Comparison of ENCODE assay signal across 30 cellular contexts in genomic region chr17:65856865-65857264, GRCh38.
DNase-seq lines count a peak whose midpoint lies in the region; ATAC-seq, FAIRE-seq and TF ChIP-seq lines count a peak whose summit lies in the region.
"Had no signal": no experiment of that assay in that cellular context is flagged by ENCODE, and none has a peak within 500 bp of the region (broad histone marks: within the 10 kb centered on the region; RNA-seq: fewer than 3 reads in every experiment).

No MANE protein-coding gene starts in this region.

- TF ChIP-seq EP300 in A549 (IDR thresholded peaks at IDR 0.05): no peak

- H3K4me3 Mint-ChIP-seq in stimulated activated naive CD8-positive, alpha-beta T cell treated with anti-CD3 and anti-CD28 coated beads, Interleukin-15, amount 100 ng/mL, for 72 hours: no peak overlapping the region
- H3K4me3 Mint-ChIP-seq: endodermal cell; T-helper 1 cell treated with Interleukin-12 subunit alpha and Interleukin-12 subunit beta and Interleukin-4 antibody, amounts not matched to agents 30 μg/mL and 1 μg/mL, for 36 hours had no signal

- intact Hi-C loops in mammary epithelial cell (cut with micrococcal nuclease): no loop called here

- H3K9me3 Mint-ChIP-seq in stimulated activated naive CD8-positive, alpha-beta T cell treated with anti-CD3 and anti-CD28 coated beads, Interleukin-15, amount 100 ng/mL, for 72 hours: no peaks in the 10 kb centered on the region
- H3K9me3 Mint-ChIP-seq: endodermal cell; T-helper 1 cell treated with Interleukin-12 subunit alpha and Interleukin-12 subunit beta and Interleukin-4 antibody, amounts not matched to agents 30 μg/mL and 1 μg/mL, for 36 hours had no signal

- no peak for TF ChIP-seq POLR2A in A549 (IDR thresholded peaks at IDR 0.05; ENCODE audit: low read length)

- H3K9me3 ChIP-seq in A549: no peaks in the 10 kb centered on the region
- no peaks in the 10 kb centered on the region for H3K9me3 ChIP-seq in mammary epithelial cell (replicated peaks; ENCODE audit: insufficient read depth, low read length)
- H3K9me3 ChIP-seq: adrenal gland, Caco-2, esophagus squamous epithelium, sigmoid colon, SJSA1, transverse colon had no signal

- H2AFZ ChIP-seq in mammary epithelial cell (ENCODE audit: low read depth, low read length): no peak overlapping the region

- H3K79me2 ChIP-seq in mammary epithelial cell (ENCODE audit: insufficient read depth, low read length): no peaks in the 10 kb centered on the region

- BruUV-seq in mammary epithelial cell (replicated peaks; lab: Mats Ljungman, UMichigan): no TSS peak

- TF ChIP-seq CTCF in A549 (IDR thresholded peaks at IDR 0.05) (no peak), mammary epithelial cell (conservative IDR thresholded peaks at IDR 0.05 in 1 of 2, IDR thresholded peaks at IDR 0.05 in 1 of 2; ENCODE audit: extremely low read depth in 1 of 2, insufficient read depth in 1 of 2, low read depth in 1 of 2, low read length in 2 of 2) (no peak), foreskin keratinocyte (conservative IDR thresholded peaks at IDR 0.05) (no peak)

- FAIRE-seq in A549 (lab: Jason Lieb, UNC): no peak
- FAIRE-seq: A204.1, GM19239, RCC 7860 had no signal

- POLR2A ChIA-PET in A549 (lab: Yijun Ruan, JAX): no interaction called here

- no peaks in the 10 kb centered on the region for H4K20me1 ChIP-seq in mammary epithelial cell (ENCODE audit: insufficient read depth, low read length)
- H4K20me1 ChIP-seq: BLaER1 treated with 17β-estradiol and CSF1 and Interleukin-3, amounts not matched to agents 10 nM and 100 nM had no signal

- no peaks in the 10 kb centered on the region for H3K27me3 ChIP-seq in mammary epithelial cell (ENCODE audit: insufficient read depth, low read length)
- H3K27me3 ChIP-seq in foreskin keratinocyte: no peaks in the 10 kb centered on the region
- H3K27me3 ChIP-seq: adrenal gland; BLaER1 treated with 17β-estradiol and CSF1 and Interleukin-3, amounts not matched to agents 10 nM and 100 nM; esophagus squamous epithelium; sigmoid colon; SJSA1; transverse colon had no signal

- no peaks in the 10 kb centered on the region for H3K36me3 ChIP-seq in mammary epithelial cell (ENCODE audit: insufficient read depth, low read length)
- H3K36me3 ChIP-seq: adrenal gland; BLaER1 treated with 17β-estradiol and CSF1 and Interleukin-3, amounts not matched to agents 10 nM and 100 nM; esophagus squamous epithelium; sigmoid colon; SJSA1; transverse colon had no signal

- ATAC-seq in A549 (peak; percentile 24 to 43; a peak in 2 of 6 replicates), foreskin keratinocyte (no peak), HG03280 (IDR thresholded peaks at IDR 0.05; ENCODE audit: unreplicated experiment) (no peak), HG03097 (IDR thresholded peaks at IDR 0.05; ENCODE audit: low FRiP score, unreplicated experiment) (no peak)
- no peak for ATAC-seq in stimulated activated naive CD8-positive, alpha-beta T cell treated with anti-CD3 and anti-CD28 coated beads, Interleukin-15, amount 100 ng/mL, for 72 hours
- ATAC-seq: stimulated activated naive CD8-positive, alpha-beta T cell treated with anti-CD3 and anti-CD28 coated beads, Interleukin-15, Interleukin-2, amounts not matched to agents 100 U/mL and 50 U/mL, for 24 hours had no signal

- H3K4me2 ChIP-seq in A549 (peak overlapping the region; percentile 28; the same call in 1 of the 3 replicates), mammary epithelial cell (ENCODE audit: insufficient read depth, low read depth, low read length) (no peak overlapping the region)
- H3K4me2 ChIP-seq: BLaER1 treated with 17β-estradiol and CSF1 and Interleukin-3, amounts not matched to agents 10 nM and 100 nM had no signal

- H3K4me1 ChIP-seq in A549 (peaks cover 22% of the 10 kb centered on the region; the same call in 2 of the 3 replicates), mammary epithelial cell (ENCODE audit: insufficient read depth, low read length) (peaks cover 10% of the 10 kb centered on the region), foreskin keratinocyte (peaks cover 22% of the 10 kb centered on the region)
- H3K4me1 ChIP-seq: adrenal gland, Caco-2, sigmoid colon, SJSA1, transverse colon had no signal

- WGBS in A549 (ENCODE audit: missing lambda C conversion rate): 18% methylated on average over 2 of the region's 2 CpGs
- 100% methylated on average over 2 of the region's 2 CpGs for WGBS in mammary epithelial cell (ENCODE audit: low coverage, missing lambda C conversion rate)

- H3K27ac ChIP-seq in A549 (no peak overlapping the region), mammary epithelial cell (ENCODE audit: insufficient read depth, low read depth, low read length) (no peak overlapping the region), foreskin keratinocyte (peak overlapping the region; percentile 12)
- H3K27ac ChIP-seq: adrenal gland; BLaER1 treated with 17β-estradiol and CSF1 and Interleukin-3, amounts not matched to agents 10 nM and 100 nM; esophagus squamous epithelium; sigmoid colon; SJSA1; transverse colon had no signal

- H3K9ac ChIP-seq in mammary epithelial cell (ENCODE audit: insufficient read depth, low read length): no peak overlapping the region
- H3K9ac ChIP-seq: BLaER1 treated with 17β-estradiol and CSF1 and Interleukin-3, amounts not matched to agents 10 nM and 100 nM had no signal

- H3K4me3 ChIP-seq in A549 (no peak overlapping the region), mammary epithelial cell (replicated peaks in 1 of 3; ENCODE audit: insufficient read depth in 1 of 3, low read depth in 2 of 3, low read length in 3 of 3) (no peak overlapping the region)
- H3K4me3 ChIP-seq: adrenal gland; BLaER1 treated with 17β-estradiol and CSF1 and Interleukin-3, amounts not matched to agents 10 nM and 100 nM; esophagus squamous epithelium; sigmoid colon; SJSA1; transverse colon had no signal

- in situ Hi-C loops in mammary epithelial cell (cut with MboI; ENCODE audit: low sequenced_read_pairs in 2 of 2): no loop called here

- no peaks in the 10 kb centered on the region for H3K27me3 Mint-ChIP-seq in stimulated activated naive CD8-positive, alpha-beta T cell treated with anti-CD3 and anti-CD28 coated beads, Interleukin-15, amount 100 ng/mL, for 72 hours

- dilution Hi-C loops in mammary epithelial cell (cut with HindIII; ENCODE audit: low sequenced_read_pairs): no loop called here

- H3K27ac Mint-ChIP-seq in stimulated activated naive CD8-positive, alpha-beta T cell treated with anti-CD3 and anti-CD28 coated beads, Interleukin-15, amount 100 ng/mL, for 72 hours: no peak overlapping the region
- H3K27ac Mint-ChIP-seq: endodermal cell; T-helper 1 cell treated with Interleukin-12 subunit alpha and Interleukin-12 subunit beta and Interleukin-4 antibody, amounts not matched to agents 30 μg/mL and 1 μg/mL, for 36 hours had no signal

- no peaks in the 10 kb centered on the region for H3K4me1 Mint-ChIP-seq in stimulated activated naive CD8-positive, alpha-beta T cell treated with anti-CD3 and anti-CD28 coated beads, Interleukin-15, amount 100 ng/mL, for 72 hours

- DNase-seq in A549 (ENCODE audit: low read depth in 1 of 2, low spot score in 1 of 2): no peak
- DNase-seq in HS-5 (ENCODE audit: low read depth): peak; percentile 29
- peak; percentile 32 for DNase-seq in mammary epithelial cell
- peak; percentile 6 to 35 for DNase-seq in foreskin keratinocyte
- DNase-seq in stimulated activated naive CD8-positive, alpha-beta T cell treated with anti-CD3 and anti-CD28 coated beads, Interleukin-15, amount 100 ng/mL, for 72 hours: no peak
- DNase-seq in GDM1 (lab: John Stamatoyannopoulos, UW): no peak
- DNase-seq: activated naive CD4-positive, alpha-beta T cell; activated T-cell treated with anti-CD3 and anti-CD28 coated beads, Interleukin-2, amount 50 U/mL, for 1 hour; adrenal gland; Caco-2; DMS79 treated with DMSO at 0.1 percent for 48 hours; endodermal cell; esophagus squamous epithelium; head of caudate nucleus; MM.1S; NCI-H1436; NCI-H510A treated with DMSO at 0.1 percent for 48 hours; NK-92 treated with Interleukin-12 subunit alpha and Interleukin-12 subunit beta, amount 100 ng/mL, for 24 hours; sigmoid colon; stimulated activated CD4-positive, alpha-beta T cell treated with anti-CD3 and anti-CD28 coated beads, Interleukin-15, amount 100 ng/mL, for 24 hours; stimulated activated naive CD8-positive, alpha-beta T cell treated with anti-CD3 and anti-CD28 coated beads, Interleukin-15, Interleukin-2, amounts not matched to agents 100 U/mL and 50 U/mL, for 24 hours; transverse colon had no signal

- TF ChIP-seq RAD21 in A549 (conservative IDR thresholded peaks at IDR 0.05 in 1 of 2, IDR thresholded peaks at IDR 0.05 in 1 of 2): no peak

- CTCF ChIA-PET in A549 (lab: Yijun Ruan, JAX): no interaction called here
- CTCF ChIA-PET in mammary epithelial cell (lab: Charles Lee; ENCODE audit: low non-redundant PET): no interaction called here

TF ChIP-seq in A549, 52 proteins besides CTCF, POLR2A, EP300 and RAD21:
- TF ChIP-seq FOSL2 (IDR thresholded peaks at IDR 0.05) (no peak), FOSL2 (CRISPR knock-in tag; IDR thresholded peaks at IDR 0.05) (0 out of 2 replicates have a peak, but pooled peaks have one; percentile 16), TFCP2L1 (CRISPR knock-in tag; IDR thresholded peaks at IDR 0.05) (no peak)

Comparison
In these comparisons a context has a peak if more than half of its experiments do, and no peak if none do; other contexts are left out.
1. ATAC-seq: peak in A549 (2 of 2); none in foreskin keratinocyte (single experiment), HG03280 (single experiment), HG03097 (single experiment) and stimulated activated naive CD8-positive, alpha-beta T cell treated with anti-CD3 and anti-CD28 coated beads, Interleukin-15, amount 100 ng/mL, for 72 hours (single experiment).
2. DNase-seq: peak in HS-5 (single experiment), mammary epithelial cell (single experiment) and foreskin keratinocyte (2 of 2); none in A549 (0 of 2), stimulated activated naive CD8-positive, alpha-beta T cell treated with anti-CD3 and anti-CD28 coated beads, Interleukin-15, amount 100 ng/mL, for 72 hours (0 of 2) and GDM1 (single experiment).